ENCODE assay signal across 1 cellular context in genomic region chr12:51326762-51327439, GRCh38.
TF ChIP-seq lines count a peak whose summit lies in the region.

No MANE protein-coding gene starts in this region.

TF ChIP-seq in K562, 482 proteins besides CTCF, POLR2A, EP300 and RAD21 (continued from another document and continues in another):
- TF ChIP-seq REST (CRISPR knock-in tag; IDR thresholded peaks at IDR 0.05; ENCODE audit: low read depth) (no peak), CCAR2 (IDR thresholded peaks at IDR 0.05; ENCODE audit: low read depth, low read length) (no peak), RBM15 (IDR thresholded peaks at IDR 0.05; ENCODE audit: insufficient read depth, low read length) (no peak), TAF1 (IDR thresholded peaks at IDR 0.05; ENCODE audit: control insufficient read depth, extremely low read depth, insufficient read depth, low read length, severe bottlenecking) (peak; percentile 39), HEY1 (CRISPR knock-in tag; IDR thresholded peaks at IDR 0.05; ENCODE audit: borderline replicate concordance) (no peak), SIN3A (IDR thresholded peaks at IDR 0.05; ENCODE audit: borderline replicate concordance in 2 of 2, control insufficient read depth in 1 of 2, low read depth in 2 of 2, low read length in 2 of 2) (no peak), NKRF (IDR thresholded peaks at IDR 0.05; ENCODE audit: borderline replicate concordance) (peak; percentile 52; the same call in 1 of the 2 replicates), ZNF79 (CRISPR knock-in tag; IDR thresholded peaks at IDR 0.05; ENCODE audit: low read depth) (no peak), MCM7 (IDR thresholded peaks at IDR 0.05) (0 out of 4 replicates have a peak, but pooled peaks of 1 of the 2 experiments have one; percentile 80), GATAD2B (IDR thresholded peaks at IDR 0.05; ENCODE audit: borderline replicate concordance) (0 out of 2 replicates have a peak, but pooled peaks have one; percentile 13), PML (IDR thresholded peaks at IDR 0.05; ENCODE audit: low read length) (no peak), HDAC2 (IDR thresholded peaks at IDR 0.05) (peak; percentile 72; the same call in 1 of the 2 replicates), USF2 (CRISPR knock-in tag; IDR thresholded peaks at IDR 0.05) (no peak), NR2F6 (CRISPR knock-in tag; IDR thresholded peaks at IDR 0.05) (no peak), PBX2 (CRISPR knock-in tag; IDR thresholded peaks at IDR 0.05; ENCODE audit: low read depth) (no peak), PBX2 (tag; conservative IDR thresholded peaks at IDR 0.05; ENCODE audit: low read depth) (peak; percentile 39), ZBTB5 (IDR thresholded peaks at IDR 0.05) (0 out of 2 replicates have a peak, but pooled peaks have one; percentile 34), ZNF584 (CRISPR knock-in tag; IDR thresholded peaks at IDR 0.05; ENCODE audit: low read depth) (peak; percentile 47; the same call in 1 of the 2 replicates), ZNF639 (CRISPR knock-in tag; conservative IDR thresholded peaks at IDR 0.05 in 1 of 2, IDR thresholded peaks at IDR 0.05 in 1 of 2) (no peak; a peak in 2 of 4 replicates), NCOR1 (IDR thresholded peaks at IDR 0.05) (peak; percentile 43; the same call in 1 of the 2 replicates), VEZF1 (CRISPR knock-in tag; IDR thresholded peaks at IDR 0.05) (peak; percentile 9; the same call in 1 of the 2 replicates), MAFK (IDR thresholded peaks at IDR 0.05; ENCODE audit: low read length) (peak; percentile 90), KDM1A (IDR thresholded peaks at IDR 0.05) (peak; percentile 23 to 49; a peak in 1 of 4 replicates), CBFB (CRISPR knock-in tag; IDR thresholded peaks at IDR 0.05) (no peak), ATF2 (CRISPR knock-in tag; IDR thresholded peaks at IDR 0.05) (no peak), FOXA1 (IDR thresholded peaks at IDR 0.05; ENCODE audit: borderline replicate concordance) (no peak), LCOR (CRISPR knock-in tag; IDR thresholded peaks at IDR 0.05) (0 out of 2 replicates have a peak, but pooled peaks have one; percentile 45), ILK (tag; IDR thresholded peaks at IDR 0.05; ENCODE audit: borderline replicate concordance, low read depth) (peak; percentile 46; the same call in 1 of the 2 replicates), MED1 (CRISPR knock-in tag; IDR thresholded peaks at IDR 0.05; ENCODE audit: borderline replicate concordance) (no peak), ATF7 (IDR thresholded peaks at IDR 0.05) (peak; percentile 57; the same call in 1 of the 2 replicates), NELFE (IDR thresholded peaks at IDR 0.05; ENCODE audit: insufficient read depth, insufficient read length) (no peak), ADNP (tag; IDR thresholded peaks at IDR 0.05) (no peak), MYBL2 (IDR thresholded peaks at IDR 0.05; ENCODE audit: low read depth) (no peak), MYBL2 (CRISPR knock-in tag; IDR thresholded peaks at IDR 0.05; ENCODE audit: borderline replicate concordance) (no peak), HMGN3 (IDR thresholded peaks at IDR 0.05; ENCODE audit: borderline replicate concordance, extremely low read depth, insufficient read length, low read depth, low read length) (no peak), EGR1 (conservative IDR thresholded peaks at IDR 0.05) (no peak), MTA2 (IDR thresholded peaks at IDR 0.05; ENCODE audit: low read depth) (0 out of 2 replicates have a peak, but pooled peaks have one; percentile 26), ZNF609 (CRISPR knock-in tag; IDR thresholded peaks at IDR 0.05; ENCODE audit: borderline replicate concordance) (no peak), TAF9B (IDR thresholded peaks at IDR 0.05; ENCODE audit: partially characterized antibody) (peak; percentile 68), MCM5 (IDR thresholded peaks at IDR 0.05; ENCODE audit: low read depth) (no peak), BRD9 (IDR thresholded peaks at IDR 0.05; ENCODE audit: low read depth, partially characterized antibody) (peak; percentile 96)
